ENCODE assay signal across 14 cellular contexts in genomic region chr5:142057697-142058056, GRCh38.
"Had no signal": no experiment of that assay in that cellular context is flagged by ENCODE, and none has a peak within 500 bp of the region (broad histone marks: within the 10 kb centered on the region; RNA-seq: fewer than 3 reads in every experiment).

No MANE protein-coding gene starts in this region.

- DNase-seq: activated CD4-positive, alpha-beta T cell treated with anti-CD3 and anti-CD28 coated beads for 4 hours; activated CD8-positive, alpha-beta T cell treated with anti-CD3 and anti-CD28 coated beads, Interleukin-2, amount 10 ng/mL, durations not matched to agents 7 days and 5 days; activated naive CD4-positive, alpha-beta T cell; activated naive CD8-positive, alpha-beta T cell treated with anti-CD3 and anti-CD28 coated beads, Interleukin-2, amount 50 U/mL, for 24 hours; central memory CD4-positive, alpha-beta T cell; endodermal cell; glutamatergic neuron; left ventricle myocardium inferior; mesenchymal stem cell; stimulated activated CD4-positive, alpha-beta T cell treated with anti-CD3 and anti-CD28 coated beads, Interleukin-4, amount 100 ng/mL, for 1 hour; stimulated activated CD8-positive, alpha-beta memory T cell treated with anti-CD3 and anti-CD28 coated beads, Interleukin-4, amount 100 ng/mL, for 48 hours; stimulated activated naive CD8-positive, alpha-beta T cell treated with anti-CD3 and anti-CD28 coated beads, Interleukin-15, Interleukin-2, amounts not matched to agents 100 U/mL and 50 U/mL, for 24 hours had no signal

- ATAC-seq: activated CD8-positive, alpha-beta T cell treated with anti-CD3 and anti-CD28 coated beads, Interleukin-2, amount 10 ng/mL, durations not matched to agents 7 days and 5 days; activated naive CD8-positive, alpha-beta T cell treated with anti-CD3 and anti-CD28 coated beads, Interleukin-2, amount 50 U/mL, for 24 hours; stimulated activated naive CD8-positive, alpha-beta T cell treated with anti-CD3 and anti-CD28 coated beads, Interleukin-15, Interleukin-2, amounts not matched to agents 100 U/mL and 50 U/mL, for 24 hours had no signal

- H3K4me3 ChIP-seq: esophagus muscularis mucosa, left ventricle myocardium inferior, testis had no signal

- H3K27me3 ChIP-seq: esophagus muscularis mucosa, testis had no signal

- H3K27ac ChIP-seq: esophagus muscularis mucosa, left ventricle myocardium inferior, testis had no signal

- H3K36me3 ChIP-seq: esophagus muscularis mucosa, left ventricle myocardium inferior had no signal

- H3K9me3 ChIP-seq: esophagus muscularis mucosa, left ventricle myocardium inferior, testis had no signal
